1 cellular context compared by ENCODE assay signal in the genomic region with DNA sequence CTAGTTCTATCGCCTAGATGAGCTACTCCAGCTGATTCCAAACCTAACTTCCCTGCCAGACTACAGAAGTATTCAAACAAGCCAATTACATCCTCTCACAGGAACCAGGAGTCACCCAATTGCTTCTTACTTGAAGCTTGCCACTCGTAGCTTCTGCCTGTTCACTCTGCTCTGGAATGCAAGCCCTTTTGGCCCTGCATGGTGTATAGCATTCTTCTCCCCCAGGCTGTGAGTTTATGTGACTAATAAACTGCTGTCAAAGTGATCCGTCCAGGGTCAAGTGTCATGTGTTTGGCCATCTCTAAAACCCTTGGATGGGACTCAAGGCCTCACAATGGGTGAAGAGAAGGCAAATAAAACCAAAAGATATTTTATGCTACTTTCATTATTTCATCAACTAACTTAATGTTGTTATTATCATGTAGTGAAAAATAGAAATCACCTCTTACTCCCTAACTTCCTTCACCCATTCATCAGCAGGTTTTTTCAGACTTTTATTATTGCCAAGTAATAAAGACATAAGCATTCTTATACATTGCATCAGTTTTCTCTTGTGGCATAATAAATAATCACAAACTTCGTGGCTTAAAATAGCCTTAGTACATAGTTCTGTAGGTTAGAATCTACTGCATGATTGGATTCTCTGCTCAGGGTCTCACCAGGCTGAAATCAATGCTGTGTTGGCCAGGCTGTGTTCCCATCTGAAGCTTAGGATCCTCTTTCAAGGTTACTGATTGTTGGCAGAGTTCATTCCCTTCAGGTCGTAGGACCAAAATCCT.
TF ChIP-seq lines count a peak whose summit lies in the region.

No MANE protein-coding gene starts in this region.

TF ChIP-seq in H1, 55 proteins besides CTCF, POLR2A, EP300 and RAD21:
- TF ChIP-seq EZH2 (IDR thresholded peaks at IDR 0.05; ENCODE audit: low read depth, low read length, severe bottlenecking), result no peak
- TF ChIP-seq CTBP2 (IDR thresholded peaks at IDR 0.05; ENCODE audit: borderline replicate concordance, insufficient read depth, insufficient read length, low read length), result no peak
- no peak for TF ChIP-seq KDM1A (IDR thresholded peaks at IDR 0.05; ENCODE audit: borderline replicate concordance, low read length)
- no peak for TF ChIP-seq SIRT6 (IDR thresholded peaks at IDR 0.05; ENCODE audit: low read length)
- TF ChIP-seq TBP (IDR thresholded peaks at IDR 0.05; ENCODE audit: low read depth, low read length), result no peak
- no peak for TF ChIP-seq RBBP5 (IDR thresholded peaks at IDR 0.05; ENCODE audit: borderline replicate concordance, low read depth, low read length)
- TF ChIP-seq KDM5A (IDR thresholded peaks at IDR 0.05; ENCODE audit: low read length), result no peak
- no peak for TF ChIP-seq CREB1 (IDR thresholded peaks at IDR 0.05)
- TF ChIP-seq RNF2 (IDR thresholded peaks at IDR 0.05; ENCODE audit: borderline replicate concordance, low read depth, low read length, missing control alignments, poor library complexity, severe bottlenecking), result no peak
- TF ChIP-seq TAF7 (optimal IDR thresholded peaks at IDR 0.05; ENCODE audit: borderline replicate concordance, low read depth, low read length), result no peak
